ENCODE assay signal across 25 cellular contexts in genomic region chr3:95508124-95508523, GRCh38.
DNase-seq lines count a peak whose midpoint lies in the region; ATAC-seq lines count a peak whose summit lies in the region.
"Had no signal": no experiment of that assay in that cellular context is flagged by ENCODE, and none has a peak within 500 bp of the region (broad histone marks: within the 10 kb centered on the region; RNA-seq: fewer than 3 reads in every experiment).

No MANE protein-coding gene starts in this region.

- no peaks in the 10 kb centered on the region for H3K4me1 Mint-ChIP-seq in T-helper 17 cell

- H3K27ac Mint-ChIP-seq in T-helper 17 cell: no peak overlapping the region
- H3K27ac Mint-ChIP-seq: CD4-positive, alpha-beta T cell; HFFc6; T-helper 1 cell treated with Interleukin-12 subunit alpha and Interleukin-12 subunit beta and Interleukin-4 antibody, amounts not matched to agents 30 μg/mL and 1 μg/mL, for 36 hours had no signal

- no peaks in the 10 kb centered on the region for H3K9me3 ChIP-seq in T-helper 17 cell (ENCODE audit: control insufficient read depth, low read length, poor library complexity, severe bottlenecking)
- H3K9me3 ChIP-seq: A549; BLaER1 treated with 17β-estradiol and CSF1 and Interleukin-3, amounts not matched to agents 10 nM and 100 nM; SK-N-SH had no signal

- H3K4me3 Mint-ChIP-seq in T-helper 17 cell: no peak overlapping the region
- H3K4me3 Mint-ChIP-seq: CD4-positive, alpha-beta T cell; HFFc6; T-helper 1 cell treated with Interleukin-12 subunit alpha and Interleukin-12 subunit beta and Interleukin-4 antibody, amounts not matched to agents 30 μg/mL and 1 μg/mL, for 36 hours had no signal

- no peaks in the 10 kb centered on the region for H3K36me3 Mint-ChIP-seq in T-helper 17 cell (ENCODE audit: low read depth)

- DNase-seq in activated T-cell treated with anti-CD3 and anti-CD28 coated beads, Interleukin-2, amount 50 U/mL, for 48 hours: no peak
- no peak for DNase-seq in central memory CD4-positive, alpha-beta T cell
- DNase-seq in T-helper 17 cell: no peak
- no peak for DNase-seq in NCI-H2029 treated with DMSO at 0.1 percent for 48 hours (lab: John Stamatoyannopoulos, UW)
- DNase-seq: AML-193; CD4-positive, alpha-beta T cell; GOT3; HFFc6; Kasumi-1; NCI-H1092 treated with DMSO at 0.1 percent for 48 hours; NCI-H1436; NCI-H187; NCI-H2107; NCI-H524 treated with DMSO at 0.1 percent for 48 hours; NCI-H774; PC-3; SK-N-SH; SW 1271 had no signal

- no peaks in the 10 kb centered on the region for H3K27me3 Mint-ChIP-seq in T-helper 17 cell
- H3K27me3 Mint-ChIP-seq: CD4-positive, alpha-beta T cell had no signal

- peak; percentile 65 for ATAC-seq in GM18868 (IDR thresholded peaks at IDR 0.05; ENCODE audit: unreplicated experiment)
- ATAC-seq in HG02840 (IDR thresholded peaks at IDR 0.05; ENCODE audit: low FRiP score, unreplicated experiment): peak; percentile 52
- ATAC-seq in HG03565 (IDR thresholded peaks at IDR 0.05; ENCODE audit: unreplicated experiment): peak; percentile 39
- no peak for ATAC-seq in T-helper 17 cell
- ATAC-seq: A549, K562, PC-3 had no signal
